11 cellular contexts compared by ENCODE assay signal in the genomic region with DNA sequence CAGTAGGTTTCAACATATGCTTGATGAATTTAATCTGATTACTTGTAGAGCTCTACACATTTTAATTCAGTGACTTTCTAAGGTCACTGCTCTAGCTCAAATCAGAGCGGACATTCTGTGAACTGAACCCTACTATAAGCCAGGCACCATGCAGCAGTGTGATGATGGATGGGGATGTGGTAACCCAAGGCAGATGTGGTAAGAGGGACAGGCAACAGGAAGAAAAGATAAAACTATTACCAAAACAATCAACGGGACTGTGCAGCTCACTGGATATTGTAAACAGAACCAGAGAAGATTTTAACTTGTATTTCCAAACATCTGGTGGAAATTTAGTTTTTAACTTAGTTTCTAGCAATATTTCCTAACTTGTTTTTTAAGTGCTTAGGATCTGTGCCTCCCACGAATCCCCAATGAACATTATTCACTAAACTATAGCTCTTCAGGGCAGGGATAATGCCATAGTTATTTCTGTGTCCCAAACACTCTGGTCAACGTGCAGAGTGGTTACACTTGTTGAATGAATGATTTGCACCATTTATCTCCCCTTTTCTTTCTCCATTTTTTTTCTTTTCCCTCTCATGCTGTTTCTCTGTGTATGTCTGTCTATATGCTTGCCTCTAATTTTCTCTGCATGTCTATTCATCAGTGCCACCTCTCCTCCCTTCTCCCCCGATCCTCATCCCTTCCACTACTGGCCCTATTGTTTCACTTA. TPM values are rescaled to one million over a fixed set of nuclear protein-coding genes. Genes with fewer than 3 reads are reported as not detected.
DNase-seq lines count a peak whose midpoint lies in the region; ATAC-seq and TF ChIP-seq lines count a peak whose summit lies in the region.
"Had no signal": no experiment of that assay in that cellular context is flagged by ENCODE, and none has a peak within 500 bp of the region (broad histone marks: within the 10 kb centered on the region; RNA-seq: fewer than 3 reads in every experiment).

No MANE protein-coding gene starts in this region.

- no peaks in the 10 kb centered on the region for H3K9me2 ChIP-seq in SU-DHL-6 (replicated peaks; ENCODE audit: insufficient read depth, low read length)

- H4K20me1 ChIP-seq in SU-DHL-6 (ENCODE audit: low read depth, low read length): peaks cover 19% of the 10 kb centered on the region

- H3K4me2 ChIP-seq in SU-DHL-6 (ENCODE audit: low read depth, low read length, poor library complexity, severe bottlenecking): peak overlapping the region; percentile 21

- H3K27me3 ChIP-seq in ACC112 (ENCODE audit: insufficient read depth, low read length) (no peaks in the 10 kb centered on the region), SU-DHL-6 (ENCODE audit: low read length) (no peaks in the 10 kb centered on the region), esophagus (ENCODE audit: control insufficient read depth in 1 of 2, insufficient read depth in 2 of 2, low read length in 2 of 2) (no peaks in the 10 kb centered on the region), heart left ventricle (no peaks in the 10 kb centered on the region), H7 (ENCODE audit: control insufficient read depth, insufficient read depth, low read length) (peaks cover 11% of the 10 kb centered on the region)

- H3K9me3 ChIP-seq in SU-DHL-6 (ENCODE audit: insufficient read depth, low read length) (no peaks in the 10 kb centered on the region), esophagus (ENCODE audit: control insufficient read depth in 2 of 2, insufficient read depth in 1 of 2, low read depth in 1 of 2, low read length in 1 of 2) (no peaks in the 10 kb centered on the region), heart left ventricle (no peaks in the 10 kb centered on the region)

- ATAC-seq in heart left ventricle (no peak), HG02870 (IDR thresholded peaks at IDR 0.05; ENCODE audit: unreplicated experiment) (no peak), GM18519 (IDR thresholded peaks at IDR 0.05; ENCODE audit: low FRiP score, unreplicated experiment) (no peak)
- ATAC-seq: right cardiac atrium had no signal

- peaks cover 5% of the 10 kb centered on the region; the same call in 1 of the 2 replicates for H3F3A ChIP-seq in SU-DHL-6 (ENCODE audit: insufficient read depth)

- H3K36me3 ChIP-seq in ACC112 (ENCODE audit: insufficient read depth, low read length) (no peaks in the 10 kb centered on the region), SU-DHL-6 (ENCODE audit: low read length) (no peaks in the 10 kb centered on the region; the same call in 1 of the 2 replicates), esophagus (ENCODE audit: control insufficient read depth in 2 of 2, insufficient read depth in 2 of 2, low read length in 1 of 2) (no peaks in the 10 kb centered on the region), heart left ventricle (no peaks in the 10 kb centered on the region), H7 (replicated peaks; ENCODE audit: control insufficient read depth, insufficient read depth, low read length) (no peaks in the 10 kb centered on the region)

- DNase-seq in GM12865 (ENCODE audit: low read depth): no peak
- DNase-seq in heart left ventricle: no peak
- DNase-seq in H7: no peak
- DNase-seq: activated CD4-positive, CD25-positive, alpha-beta regulatory T cell treated with anti-CD3 and anti-CD28 coated beads, Interleukin-2, amount 50 U/mL, for 72 hours; DMS79 treated with DMSO at 0.1 percent for 48 hours; right cardiac atrium had no signal

- TF ChIP-seq POLR2A in heart left ventricle (IDR thresholded peaks at IDR 0.05): no peak

- H3K4me3 ChIP-seq in ACC112 (ENCODE audit: low read depth, low read length) (peak overlapping the region; percentile 54), GM12865 (ENCODE audit: low read depth, low read length) (peak overlapping the region; percentile 5; the same call in 1 of the 2 replicates), SU-DHL-6 (ENCODE audit: insufficient read depth, low read length, poor library complexity, severe bottlenecking) (no peak overlapping the region), esophagus (ENCODE audit: low read depth in 1 of 2, low read length in 2 of 2) (peak overlapping the region in 1 of 2 donors; percentile 49), heart left ventricle (no peak overlapping the region), H7 (ENCODE audit: insufficient read depth, low read depth, low read length) (no peak overlapping the region)

- no peak for TF ChIP-seq CTCF in GM12865 (IDR thresholded peaks at IDR 0.05; ENCODE audit: insufficient read depth, low read depth, low read length, missing control alignments)
- no peak for TF ChIP-seq CTCF in SU-DHL-6 (IDR thresholded peaks at IDR 0.05; ENCODE audit: insufficient read depth, low read length, poor library complexity, severe bottlenecking)
- no peak for TF ChIP-seq CTCF in heart left ventricle (IDR thresholded peaks at IDR 0.05)

- H2AFZ ChIP-seq in ACC112 (ENCODE audit: low read length, unreplicated experiment): no peak overlapping the region
- no peak overlapping the region for H2AFZ ChIP-seq in SU-DHL-6 (ENCODE audit: low read depth, low read length, severe bottlenecking)

- WGBS in esophagus, 2 donors: 58 to 62% methylated on average over 5 of the region's 5 CpGs
- WGBS in heart left ventricle, 4 donors: 73 to 74% (median 73%) methylated on average over 5 of the region's 5 CpGs

- H3K4me1 ChIP-seq in ACC112 (ENCODE audit: control insufficient read depth, insufficient read depth, low read length, unreplicated experiment) (peaks cover 27% of the 10 kb centered on the region), esophagus (ENCODE audit: control insufficient read depth in 2 of 2, insufficient read depth in 2 of 2, low read length in 1 of 2) (no peaks in the 10 kb centered on the region), heart left ventricle (peaks cover 0 to 61% (median 27%) of the 10 kb centered on the region in 12 donors)

- H3K79me2 ChIP-seq in ACC112 (ENCODE audit: control insufficient read depth, insufficient read depth, low read length, unreplicated experiment) (peaks cover 79% of the 10 kb centered on the region), SU-DHL-6 (ENCODE audit: insufficient read depth, low read length) (peaks cover 78% of the 10 kb centered on the region)

- H3K27ac ChIP-seq in ACC112 (ENCODE audit: low read depth, low read length) (no peak overlapping the region), SU-DHL-6 (ENCODE audit: low read depth, low read length) (no peak overlapping the region), esophagus (ENCODE audit: low read depth in 2 of 2, low read length in 1 of 2) (peak overlapping the region; percentile 15 to 65), heart left ventricle (no peak overlapping the region)

- no peak overlapping the region for H3K9ac ChIP-seq in SU-DHL-6 (ENCODE audit: low read length)

- intact Hi-C loops in heart left ventricle (cut with DNase I): loop anchor here in 4 of 10 donors (5.0 to 10.0 kb wide), 2 partner anchors 138 to 140 kb away; a partner anchor contains a TSS

RNA-seq across cellular contexts. Expression of a gene that starts 3.0 kb away (rescaled TPM):
- 100 to 1,000 TPM; 157 to 592 TPM for polyA plus RNA-seq in esophagus
- 10 to 100 TPM; 13.9 to 36.7 (median 16.3) TPM for total RNA-seq in heart left ventricle
- 10 to 100 TPM in 1 of 2 donors, 1 to 10 TPM in 1; 6.4 to 17.9 TPM for polyA plus RNA-seq in heart left ventricle
- 24.6 and 43.1 TPM in 2 replicates for total RNA-seq in H7 (2014; rRNA removed; shearing (Covaris generic))

RNA-seq across cellular contexts. Expression of a gene that starts 14.6 kb away (rescaled TPM):
- polyA plus RNA-seq in esophagus: 100 to 1,000 TPM in 1 of 2 donors, 10 to 100 TPM in 1; 77.5 to 110 TPM
- total RNA-seq in heart left ventricle: 10 to 100 TPM; 74.3 to 90.7 (median 81.4) TPM
- polyA plus RNA-seq in heart left ventricle: 100 to 1,000 TPM in 1 of 2 donors, 10 to 100 TPM in 1; 84.4 to 141 TPM
- total RNA-seq in H7 (2014; rRNA removed; shearing (Covaris generic)): 113 and 143 TPM in 2 replicates

RNA-seq across cellular contexts. Expression of a gene that starts 37.6 kb away (rescaled TPM):
- polyA plus RNA-seq in esophagus (1 to 10 TPM; 3.2 to 6.0 TPM), heart left ventricle (1 to 10 TPM; 3.5 to 9.7 TPM)
- total RNA-seq in heart left ventricle: 10 to 100 TPM; 10.6 to 16.5 (median 12.9) TPM
- 20.7 and 28.4 TPM in 2 replicates for total RNA-seq in H7 (2014; rRNA removed; shearing (Covaris generic))

Comparison
In these comparisons a context has a peak if more than half of its experiments do, and no peak if none do; other contexts are left out.
1. H3K27ac ChIP-seq: peak in esophagus (2 of 2); none in ACC112 (single experiment), SU-DHL-6 (single experiment) and heart left ventricle (0 of 12).
2. H3K4me3 ChIP-seq: peak in ACC112 (single experiment) and GM12865 (single experiment); none in SU-DHL-6 (single experiment), heart left ventricle (0 of 12) and H7 (single experiment).